ENCODE assay signal across 17 cellular contexts in genomic region chr14:54349713-54350112, GRCh38. TPM values are rescaled to one million over a fixed set of nuclear protein-coding genes. Genes with fewer than 3 reads are reported as not detected.
DNase-seq lines count a peak whose midpoint lies in the region; ATAC-seq, FAIRE-seq and TF ChIP-seq lines count a peak whose summit lies in the region.
"Had no signal": no experiment of that assay in that cellular context is flagged by ENCODE, and none has a peak within 500 bp of the region (broad histone marks: within the 10 kb centered on the region; RNA-seq: fewer than 3 reads in every experiment).

No MANE protein-coding gene starts in this region.

- H3K9ac ChIP-seq in colonic mucosa (ENCODE audit: low read depth in 2 of 2, low read length in 2 of 2) (no peak overlapping the region), mesendoderm (ENCODE audit: low read length) (no peak overlapping the region)

- intact Hi-C loops in colonic mucosa (cut with DNase I): loop anchor here (5.0 kb wide), 1 partner anchor 1052 kb away; no protein-coding TSS in a partner anchor
- intact Hi-C loops in thyroid gland (cut with DNase I): loop anchor here (5.0 to 10.0 kb wide), 3 partner anchors 395 to 1057 kb away; partner anchors contain the start of gene BMP4

- H3K27me3 ChIP-seq in colonic mucosa (no peaks in the 10 kb centered on the region), mesendoderm (ENCODE audit: insufficient read depth, low read length, poor library complexity) (no peaks in the 10 kb centered on the region), suprapubic skin (no peaks in the 10 kb centered on the region), thyroid gland (no peaks in the 10 kb centered on the region), small intestine (ENCODE audit: control insufficient read depth in 2 of 2, insufficient read depth in 2 of 2, low read length in 2 of 2) (no peaks in the 10 kb centered on the region)
- H3K27me3 ChIP-seq: upper lobe of left lung had no signal

- ATAC-seq in HG02981 (IDR thresholded peaks at IDR 0.05; ENCODE audit: unreplicated experiment): no peak

- FAIRE-seq in HTR-8/SVneo (lab: Jason Lieb, UNC): peak; percentile 16
- no peak for FAIRE-seq in small intestine (lab: Jason Lieb, UNC)
- FAIRE-seq: endothelial cell of umbilical vein, keratinocyte had no signal

- no peak overlapping the region for H3K4me2 ChIP-seq in mesendoderm (ENCODE audit: low read length)

- H2AK5ac ChIP-seq in mesendoderm (ENCODE audit: low read length): no peak overlapping the region

- no peak overlapping the region for H3K18ac ChIP-seq in mesendoderm (ENCODE audit: low read length)

- TF ChIP-seq CTCF in colonic mucosa (IDR thresholded peaks at IDR 0.05): no peak
- TF ChIP-seq CTCF in suprapubic skin (IDR thresholded peaks at IDR 0.05): no peak
- no peak for TF ChIP-seq CTCF in thyroid gland (IDR thresholded peaks at IDR 0.05)

- no peak for DNase-seq in HTR-8/SVneo (ENCODE audit: insufficient read length, low spot score)
- DNase-seq in colonic mucosa: no peak
- DNase-seq in mesendoderm: no peak
- no peak for DNase-seq in suprapubic skin (ENCODE audit: low spot score in 2 of 2)
- DNase-seq in thyroid gland: no peak
- DNase-seq in NCI-H2081 treated with DMSO at 0.1 percent for 48 hours (lab: John Stamatoyannopoulos, UW): no peak
- no peak for DNase-seq in small intestine
- DNase-seq: activated CD4-positive, alpha-beta T cell treated with anti-CD3 and anti-CD28 coated beads for 4 hours; DMS 273 treated with DMSO at 0.1 percent for 48 hours; H9; head of caudate nucleus; NCI-H2171; T-helper 9 cell; upper lobe of left lung had no signal

- peak overlapping the region; percentile 62 for H2BK15ac ChIP-seq in mesendoderm (replicated peaks; ENCODE audit: low read depth)

- no CpG with 5 or more reads among the region's 2 CpGs for WGBS in mesendoderm (ENCODE audit: extremely low coverage, insufficient coverage, low lambda C conversion rate)
- WGBS in suprapubic skin: 46% methylated on average over 2 of the region's 2 CpGs
- WGBS in thyroid gland, 2 donors: 51 to 65% methylated on average over 2 of the region's 2 CpGs
- WGBS in small intestine, 3 donors: 59 to 75% (median 70%) methylated on average over 2 of the region's 2 CpGs

- H2BK5ac ChIP-seq in mesendoderm (ENCODE audit: low read length): no peak overlapping the region

- no peak overlapping the region for H3K23ac ChIP-seq in mesendoderm (ENCODE audit: low read length)

- H3K4ac ChIP-seq in mesendoderm (ENCODE audit: low read depth, low read length): no peak overlapping the region

- no peak overlapping the region for H2BK120ac ChIP-seq in mesendoderm (ENCODE audit: low read depth, low read length)

- H3K4me3 ChIP-seq in colonic mucosa: no peak overlapping the region
- no peak overlapping the region for H3K4me3 ChIP-seq in mesendoderm (ENCODE audit: low read length)
- H3K4me3 ChIP-seq in suprapubic skin: no peak overlapping the region
- no peak overlapping the region for H3K4me3 ChIP-seq in thyroid gland (replicated peaks in 1 of 3)
- H3K4me3 ChIP-seq in small intestine (ENCODE audit: low read depth in 1 of 2, low read length in 2 of 2): no peak overlapping the region
- H3K4me3 ChIP-seq: upper lobe of left lung had no signal

- TF ChIP-seq EP300 in suprapubic skin (IDR thresholded peaks at IDR 0.05): no peak

- H3K56ac ChIP-seq in mesendoderm (ENCODE audit: low read length): peak overlapping the region; percentile 39

- no peaks in the 10 kb centered on the region for H3K79me2 ChIP-seq in mesendoderm (ENCODE audit: control insufficient read depth, insufficient read depth, low read length)

- H4K8ac ChIP-seq in mesendoderm (ENCODE audit: low read depth, low read length): no peak overlapping the region

- no peak overlapping the region for H4K5ac ChIP-seq in mesendoderm (ENCODE audit: low read length)

- H3K4me1 ChIP-seq in colonic mucosa (peaks cover 4% of the 10 kb centered on the region), mesendoderm (ENCODE audit: control insufficient read depth, low read depth, low read length) (peaks cover 3% of the 10 kb centered on the region), suprapubic skin (no peaks in the 10 kb centered on the region), thyroid gland (no peaks in the 10 kb centered on the region), small intestine (ENCODE audit: control insufficient read depth in 2 of 2, insufficient read depth in 1 of 2, low read depth in 1 of 2, low read length in 1 of 2) (no peaks in the 10 kb centered on the region)
- H3K4me1 ChIP-seq: upper lobe of left lung had no signal

- H3K27ac ChIP-seq in colonic mucosa (peak overlapping the region; percentile 25), mesendoderm (ENCODE audit: low read depth, low read length) (no peak overlapping the region), suprapubic skin (peak overlapping the region; percentile 23), thyroid gland (peak overlapping the region in 1 of 3 donors; percentile 46), small intestine (ENCODE audit: low read depth in 1 of 2, low read length in 1 of 2) (peak overlapping the region in 1 of 2 donors; percentile 52)
- H3K27ac ChIP-seq: upper lobe of left lung had no signal

- H3K79me1 ChIP-seq in mesendoderm (ENCODE audit: low read length): no peaks in the 10 kb centered on the region

- H3K36me3 ChIP-seq in colonic mucosa (no peaks in the 10 kb centered on the region), mesendoderm (ENCODE audit: control insufficient read depth, insufficient read depth, low read length) (no peaks in the 10 kb centered on the region), suprapubic skin (no peaks in the 10 kb centered on the region), thyroid gland (no peaks in the 10 kb centered on the region), small intestine (ENCODE audit: control insufficient read depth in 2 of 2, insufficient read depth in 2 of 2, low read length in 2 of 2) (no peaks in the 10 kb centered on the region)
- H3K36me3 ChIP-seq: upper lobe of left lung had no signal

- TF ChIP-seq POLR2A in suprapubic skin (IDR thresholded peaks at IDR 0.05) (no peak), thyroid gland (IDR thresholded peaks at IDR 0.05) (no peak)

- H3K9me3 ChIP-seq in colonic mucosa (no peaks in the 10 kb centered on the region), suprapubic skin (no peaks in the 10 kb centered on the region), thyroid gland (no peaks in the 10 kb centered on the region), small intestine (ENCODE audit: control insufficient read depth, low read depth) (no peaks in the 10 kb centered on the region)
- H3K9me3 ChIP-seq: upper lobe of left lung had no signal

RNA-seq across cellular contexts. Expression of gene CDKN3, which starts 47.1 kb away (rescaled TPM):
- total RNA-seq in colonic mucosa (10 to 100 TPM; 19.1 to 59.5 TPM), suprapubic skin (1 to 10 TPM in 3 of 4 donors, not detected in 1; 4.9 to 8.0 (median 7.5) TPM), thyroid gland (1 to 10 TPM in 3 of 4 donors, under 1 TPM in 1; 0.78 to 8.2 (median 4.9) TPM)
- polyA plus RNA-seq in mesendoderm (2013, experiment 1 of 2): 128 TPM
- 129 TPM for polyA plus RNA-seq in mesendoderm (2013, experiment 2 of 2)
- 10 to 100 TPM in 2 of 3 donors, 1 to 10 TPM in 1; 2.2 to 56.3 (median 10.1) TPM for polyA plus RNA-seq in small intestine
